ENCODE assay signal across 14 cellular contexts in genomic region chr1:160626560-160627342, GRCh38. TPM values are rescaled to one million over a fixed set of nuclear protein-coding genes. Genes with fewer than 3 reads are reported as not detected.
DNase-seq lines count a peak whose midpoint lies in the region; ATAC-seq and TF ChIP-seq lines count a peak whose summit lies in the region.
"Had no signal": no experiment of that assay in that cellular context is flagged by ENCODE, and none has a peak within 500 bp of the region (broad histone marks: within the 10 kb centered on the region; RNA-seq: fewer than 3 reads in every experiment).

No MANE protein-coding gene starts in this region.

- no peak overlapping the region for H2AFZ ChIP-seq in SU-DHL-6 (ENCODE audit: low read depth, low read length, severe bottlenecking)

- peaks cover 41 to 46% of the 10 kb centered on the region in 2 donors for H3K36me3 Mint-ChIP-seq in naive B cell

- intact Hi-C loops in colonic mucosa (cut with DNase I): no loop called here

- peaks cover 89 to 100% (median 97%) of the 10 kb centered on the region in 3 donors for H3K4me1 Mint-ChIP-seq in naive B cell

- H3K4me2 ChIP-seq in SU-DHL-6 (ENCODE audit: low read depth, low read length, poor library complexity, severe bottlenecking): peak overlapping the region; percentile 70

- H3K27me3 ChIP-seq in SU-DHL-6 (ENCODE audit: low read length): no peaks in the 10 kb centered on the region
- H3K27me3 ChIP-seq in colonic mucosa: no peaks in the 10 kb centered on the region
- H3K27me3 ChIP-seq: breast epithelium, tibial artery had no signal

- H3K27ac ChIP-seq in SU-DHL-6 (ENCODE audit: low read depth, low read length): peak overlapping the region; percentile 97
- no peak overlapping the region for H3K27ac ChIP-seq in colonic mucosa
- H3K27ac ChIP-seq: 22Rv1, breast epithelium, tibial artery had no signal

- H4K20me1 ChIP-seq in SU-DHL-6 (ENCODE audit: low read depth, low read length): no peaks in the 10 kb centered on the region

- H3K9me3 ChIP-seq in SU-DHL-6 (ENCODE audit: insufficient read depth, low read length) (no peaks in the 10 kb centered on the region), colonic mucosa (no peaks in the 10 kb centered on the region)
- H3K9me3 ChIP-seq: breast epithelium, tibial artery had no signal

- peak; percentile 22 for DNase-seq in NOMO-1 treated with DMSO at 0.1 percent for 48 hours (lab: John Stamatoyannopoulos, UW; ENCODE audit: unreplicated experiment)
- no peak for DNase-seq in NOMO-1 treated with dmso at 0.1 percent for 144 hours (lab: John Stamatoyannopoulos, UW; ENCODE audit: unreplicated experiment)
- DNase-seq in naive B cell: no peak
- no peak for DNase-seq in colonic mucosa
- DNase-seq: NCI-H1105 treated with DMSO at 0.1 percent for 48 hours, tibial artery had no signal

- H3K4me1 ChIP-seq in colonic mucosa: no peaks in the 10 kb centered on the region
- H3K4me1 ChIP-seq: breast epithelium, tibial artery had no signal

- no peaks in the 10 kb centered on the region for H3K27me3 Mint-ChIP-seq in naive B cell

- H3K9me2 ChIP-seq in SU-DHL-6 (replicated peaks; ENCODE audit: insufficient read depth, low read length): no peaks in the 10 kb centered on the region

- ATAC-seq in HG02588 (IDR thresholded peaks at IDR 0.05; ENCODE audit: unreplicated experiment): peak; percentile 26
- ATAC-seq in naive B cell (ENCODE audit: low read depth in 2 of 2): peak in 1 of 2 donors; percentile 20
- ATAC-seq in GM18873 (IDR thresholded peaks at IDR 0.05; ENCODE audit: low FRiP score, unreplicated experiment): no peak
- ATAC-seq in GM18858 (IDR thresholded peaks at IDR 0.05; ENCODE audit: unreplicated experiment): no peak
- ATAC-seq: Panc1 had no signal

- H3K4me3 ChIP-seq in SU-DHL-6 (ENCODE audit: insufficient read depth, low read length, poor library complexity, severe bottlenecking) (no peak overlapping the region), colonic mucosa (no peak overlapping the region)
- H3K4me3 ChIP-seq: breast epithelium, tibial artery had no signal

- peaks cover 0 to 4% (median 0%) of the 10 kb centered on the region in 7 donors for H3K9me3 Mint-ChIP-seq in naive B cell

- TF ChIP-seq CTCF in SU-DHL-6 (IDR thresholded peaks at IDR 0.05; ENCODE audit: insufficient read depth, low read length, poor library complexity, severe bottlenecking) (no peak), colonic mucosa (IDR thresholded peaks at IDR 0.05) (no peak)

- H3K27ac Mint-ChIP-seq in naive B cell: peak overlapping the region in 5 of 6 donors; percentile 21 to 86 (median 47)

- peak overlapping the region; percentile 64 to 89 (median 79) for H3K4me3 Mint-ChIP-seq in naive B cell

- H3K9ac ChIP-seq in SU-DHL-6 (ENCODE audit: low read length): peak overlapping the region; percentile 58
- no peak overlapping the region for H3K9ac ChIP-seq in colonic mucosa (ENCODE audit: low read depth in 2 of 2, low read length in 2 of 2)

- peaks cover 14% of the 10 kb centered on the region; the same call in 1 of the 2 replicates for H3K79me2 ChIP-seq in SU-DHL-6 (ENCODE audit: insufficient read depth, low read length)

- H3F3A ChIP-seq in SU-DHL-6 (ENCODE audit: insufficient read depth): peaks cover 68% of the 10 kb centered on the region

- no peaks in the 10 kb centered on the region for H3K36me3 ChIP-seq in SU-DHL-6 (ENCODE audit: low read length)
- H3K36me3 ChIP-seq in colonic mucosa: no peaks in the 10 kb centered on the region
- H3K36me3 ChIP-seq: breast epithelium, tibial artery had no signal

RNA-seq across cellular contexts. Expression of gene SLAMF1, which starts 20.1 kb away (rescaled TPM):
- polyA plus RNA-seq in naive B cell (ENCODE audit: low read depth in 6 of 6): 10 to 100 TPM; 18.9 to 36.6 (median 23.0) TPM
- 1 to 10 TPM in 1 of 2 donors, under 1 TPM in 1; 0.69 to 1.2 TPM for total RNA-seq in colonic mucosa
- polyA plus RNA-seq: keratinocyte had no signal

RNA-seq across cellular contexts. Expression of gene CD84, which starts 47.5 kb away (rescaled TPM):
- 10 to 100 TPM in 5 of 6 donors, 1 to 10 TPM in 1; 8.5 to 20.6 (median 13.1) TPM for polyA plus RNA-seq in naive B cell (ENCODE audit: low read depth in 6 of 6)
- 1 to 10 TPM; 1.3 to 3.0 TPM for total RNA-seq in colonic mucosa
- polyA plus RNA-seq: keratinocyte had no signal
